ENCODE assay signal across 8 cellular contexts in genomic region chr17:17570207-17570797, GRCh38. TPM values are rescaled to one million over a fixed set of nuclear protein-coding genes. Genes with fewer than 3 reads are reported as not detected.
DNase-seq lines count a peak whose midpoint lies in the region; ATAC-seq and TF ChIP-seq lines count a peak whose summit lies in the region.

No MANE protein-coding gene starts in this region.

- H3K4me1 Mint-ChIP-seq in Calu3 (ENCODE audit: low read depth, unreplicated experiment) = no peaks in the 10 kb centered on the region

- H3K4me1 ChIP-seq in liver (ENCODE audit: control insufficient read depth in 4 of 4, insufficient read depth in 4 of 4, low read length in 3 of 4) = peaks cover 39 to 80% (median 72%) of the 10 kb centered on the region in 4 donors

- TF ChIP-seq RAD21 in liver (IDR thresholded peaks at IDR 0.05) = peak; percentile 82 to 90

- DNase-seq in Calu3 = peak; percentile 61
- DNase-seq in NCI-H1092 (lab: John Stamatoyannopoulos, UW) = peak; percentile 52
- DNase-seq in brain microvascular endothelial cell = no peak
- no peak for DNase-seq in activated CD4-positive, alpha-beta T cell treated with anti-CD3 and anti-CD28 coated beads, Interleukin-2, amount 50 U/mL, for 4 hours

- BruUV-seq in Calu3 (replicated peaks; lab: Mats Ljungman, UMichigan) = no TSS peak

- 41% methylated on average over 7 of the region's 7 CpGs for WGBS in liver

- intact Hi-C loops in Calu3 (cut with micrococcal nuclease; ENCODE audit: unreplicated experiment) = loop anchor here (1.0 kb wide), 2 partner anchors 74 to 214 kb away; partner anchors contain the start of gene RASD1

- H3K4me3 ChIP-seq in brain microvascular endothelial cell (ENCODE audit: low read depth, low read length) (no peak overlapping the region), liver (ENCODE audit: low read depth in 1 of 3, low read length in 3 of 3) (no peak overlapping the region)

- no peak overlapping the region for H3K4me3 Mint-ChIP-seq in Calu3 (ENCODE audit: low read depth, unreplicated experiment)

- CTCF ChIA-PET in Calu3 (lab: Charles Lee) = interaction anchor here (3.2 kb wide), 1 partner anchor 74 kb away, joined by 17 read pairs; the partner anchor contains the start of gene RASD1

- H3K27ac ChIP-seq in brain microvascular endothelial cell (no peak overlapping the region), liver (ENCODE audit: low read depth in 1 of 2, low read length in 2 of 2) (peak overlapping the region; percentile 85 to 96)

- H3K27me3 ChIP-seq in brain microvascular endothelial cell (replicated peaks) (no peaks in the 10 kb centered on the region), liver (ENCODE audit: control insufficient read depth in 4 of 4, insufficient read depth in 4 of 4, low read length in 3 of 4) (no peaks in the 10 kb centered on the region)

- H3K36me3 Mint-ChIP-seq in Calu3 (ENCODE audit: insufficient read depth, unreplicated experiment) = no peaks in the 10 kb centered on the region

- TF ChIP-seq CTCF in Calu3 (IDR thresholded peaks at IDR 0.05; ENCODE audit: unreplicated experiment) (peak; percentile 63), brain microvascular endothelial cell (IDR thresholded peaks at IDR 0.05; ENCODE audit: low read depth, low read length, missing control alignments) (peak; percentile 63), liver (IDR thresholded peaks at IDR 0.05; ENCODE audit: low read depth, low read length, missing input control) (peak; percentile 53)

- no peaks in the 10 kb centered on the region for H3K36me3 ChIP-seq in brain microvascular endothelial cell (replicated peaks)
- H3K36me3 ChIP-seq in liver (ENCODE audit: control insufficient read depth in 4 of 4, insufficient read depth in 3 of 4, low read depth in 1 of 4, low read length in 3 of 4) = peaks cover 0 to 4% (median 0%) of the 10 kb centered on the region in 4 donors

- in situ Hi-C loops in brain microvascular endothelial cell (cut with HindIII; ENCODE audit: low pct_ligation_motif_present, low sequenced_read_pairs) = no loop called here

- ATAC-seq in GM21360 (IDR thresholded peaks at IDR 0.05; ENCODE audit: unreplicated experiment) (no peak), GM19324 (IDR thresholded peaks at IDR 0.05; ENCODE audit: low FRiP score, unreplicated experiment) (no peak), GM19397 (IDR thresholded peaks at IDR 0.05; ENCODE audit: unreplicated experiment) (no peak)

- no peaks in the 10 kb centered on the region for H3K9me3 Mint-ChIP-seq in Calu3 (ENCODE audit: low read depth, unreplicated experiment)

- no peaks in the 10 kb centered on the region for H3K27me3 Mint-ChIP-seq in Calu3 (ENCODE audit: unreplicated experiment)

- no peak overlapping the region for H3K27ac Mint-ChIP-seq in Calu3 (ENCODE audit: unreplicated experiment)

- peak overlapping the region; percentile 51 to 65 for H3K9ac ChIP-seq in liver (ENCODE audit: low read depth in 1 of 2, low read length in 2 of 2)

- H3K9me3 ChIP-seq in liver (ENCODE audit: control insufficient read depth in 4 of 4, low read length in 3 of 4) = no peaks in the 10 kb centered on the region

TF ChIP-seq in liver, 16 proteins besides CTCF, POLR2A, EP300 and RAD21:
- TF ChIP-seq HNF4A (conservative IDR thresholded peaks at IDR 0.05) (no peak), SP1 (IDR thresholded peaks at IDR 0.05) (no peak), NR2F2 (IDR thresholded peaks at IDR 0.05) (no peak), EGR1 (IDR thresholded peaks at IDR 0.05; ENCODE audit: low read depth in 2 of 2) (no peak), MAX (IDR thresholded peaks at IDR 0.05) (no peak), HNF4G (IDR thresholded peaks at IDR 0.05) (no peak), YY1 (IDR thresholded peaks at IDR 0.05) (peak; percentile 4)

RNA-seq across cellular contexts. Expression of gene PEMT, which starts 21.2 kb away (rescaled TPM):
- total RNA-seq in Calu3 (2022) (20.2 and 25.6 TPM in 2 replicates), liver (100 to 1,000 TPM in 1 of 2 donors, 10 to 100 TPM in 1; 64.6 to 180 TPM)
- polyA plus RNA-seq in liver = 100 to 1,000 TPM; 189 to 211 TPM

Comparison
In these comparisons a context has a peak if more than half of its experiments do, and no peak if none do; other contexts are left out.
1. DNase-seq: peak in Calu3 (single experiment) and NCI-H1092 (single experiment); none in brain microvascular endothelial cell (single experiment) and activated CD4-positive, alpha-beta T cell treated with anti-CD3 and anti-CD28 coated beads, Interleukin-2, amount 50 U/mL, for 4 hours (0 of 2).
2. Peak in every context shown above with its lines, with median percentiles within 50 percentile points of each other: CTCF ChIP-seq.